ENCODE assay signal across 1 cellular context in the genomic region with DNA sequence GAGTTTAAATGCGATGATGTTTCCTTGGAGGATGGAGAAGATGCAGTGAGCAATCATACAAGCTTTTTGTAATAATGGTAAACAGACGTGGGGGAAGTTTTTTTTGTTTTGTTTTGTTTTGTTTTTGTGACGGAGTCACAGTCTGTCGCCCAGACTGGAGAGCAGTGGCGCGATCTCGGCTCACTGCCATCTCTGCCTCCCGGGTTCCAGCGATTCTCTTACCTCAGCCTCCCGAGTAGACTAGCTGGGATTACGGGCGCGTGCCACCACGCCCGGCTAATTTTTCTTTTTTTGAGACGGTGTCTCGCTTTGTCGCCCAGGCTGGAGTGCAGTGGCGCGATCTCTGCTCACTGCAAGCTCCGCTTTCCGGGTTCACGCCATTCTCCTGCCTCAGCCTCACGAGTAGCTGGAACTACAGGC.
TF ChIP-seq lines count a peak whose summit lies in the region.

No MANE protein-coding gene starts in this region.

TF ChIP-seq in HepG2, 621 proteins besides CTCF, POLR2A, EP300 and RAD21:
- TF ChIP-seq AGO2 (optimal IDR thresholded peaks at IDR 0.05; ENCODE audit: low read depth, low read length) (peak; percentile 37), ZNF615 (CRISPR knock-in tag; IDR thresholded peaks at IDR 0.05; ENCODE audit: borderline replicate concordance) (0 out of 2 replicates have a peak, but pooled peaks have one; percentile 56), ZNF441 (CRISPR knock-in tag; IDR thresholded peaks at IDR 0.05; ENCODE audit: borderline replicate concordance) (peak; percentile 83; the same call in 1 of the 2 replicates), ZNF235 (CRISPR knock-in tag; IDR thresholded peaks at IDR 0.05; ENCODE audit: borderline replicate concordance) (0 out of 2 replicates have a peak, but pooled peaks have one; percentile 21), ZSCAN30 (CRISPR knock-in tag; IDR thresholded peaks at IDR 0.05) (0 out of 2 replicates have a peak, but pooled peaks have one; percentile 2)
